ENCODE assay signal across 1 cellular context in genomic region chr7:2555121-2556052, GRCh38.
A peak's percentile ranks its signal among the peaks of the same experiment; 100 is the strongest.
TF ChIP-seq lines count a peak whose summit lies in the region.

Gene BRAT1 (minus strand): TSS chr7:2555524. CDS start chr7:2554431, 1,093 bp downstream.

TF ChIP-seq in HepG2, 621 proteins besides CTCF, POLR2A, EP300 and RAD21 (continued from another document and continues in another):
- TF ChIP-seq ZNF407 (CRISPR knock-in tag; IDR thresholded peaks at IDR 0.05; ENCODE audit: not compliant biosample characterization) (peak; percentile 73), SMAD9 (CRISPR knock-in tag; IDR thresholded peaks at IDR 0.05) (0 out of 2 replicates have a peak, but pooled peaks have one; percentile 58), ZNF256 (CRISPR knock-in tag; conservative IDR thresholded peaks at IDR 0.05) (no peak), POLR2AphosphoS5 (IDR thresholded peaks at IDR 0.05; ENCODE audit: low read depth, low read length) (peak; percentile 86), ZNF800 (CRISPR knock-in tag; IDR thresholded peaks at IDR 0.05) (no peak), ETV6 (CRISPR knock-in tag; conservative IDR thresholded peaks at IDR 0.05) (no peak), KDM2A (CRISPR knock-in tag; IDR thresholded peaks at IDR 0.05; ENCODE audit: borderline replicate concordance, low read depth) (peak; percentile 63), ZNF343 (CRISPR knock-in tag; IDR thresholded peaks at IDR 0.05) (peak; percentile 85), TEF (CRISPR knock-in tag; IDR thresholded peaks at IDR 0.05) (no peak), ZNF816 (CRISPR knock-in tag; IDR thresholded peaks at IDR 0.05; ENCODE audit: borderline replicate concordance) (0 out of 2 replicates have a peak, but pooled peaks have one; percentile 48), KAT8 (CRISPR knock-in tag; IDR thresholded peaks at IDR 0.05) (peak; percentile 60), SALL1 (CRISPR knock-in tag; IDR thresholded peaks at IDR 0.05) (peak; percentile 83), AKAP8 (CRISPR knock-in tag; IDR thresholded peaks at IDR 0.05) (peak; percentile 49; the same call in 1 of the 2 replicates), ZNF136 (CRISPR knock-in tag; IDR thresholded peaks at IDR 0.05; ENCODE audit: low read depth) (0 out of 2 replicates have a peak, but pooled peaks have one; percentile 56), HOXA3 (CRISPR knock-in tag; IDR thresholded peaks at IDR 0.05) (peak; percentile 41; the same call in 1 of the 2 replicates), EEA1 (CRISPR knock-in tag; IDR thresholded peaks at IDR 0.05; ENCODE audit: borderline replicate concordance) (peak; percentile 83; the same call in 1 of the 2 replicates), DR1 (CRISPR knock-in tag; IDR thresholded peaks at IDR 0.05) (peak; percentile 78; the same call in 1 of the 2 replicates), ZBTB2 (CRISPR knock-in tag; IDR thresholded peaks at IDR 0.05; ENCODE audit: low read depth) (0 out of 2 replicates have a peak, but pooled peaks have one; percentile 39), NONO (IDR thresholded peaks at IDR 0.05) (no peak), NONO (CRISPR knock-in tag; conservative IDR thresholded peaks at IDR 0.05) (peak; percentile 84), ZNF768 (CRISPR knock-in tag; IDR thresholded peaks at IDR 0.05) (peak; percentile 25; the same call in 1 of the 2 replicates), PHF5A (CRISPR knock-in tag; IDR thresholded peaks at IDR 0.05; ENCODE audit: low read depth, unreplicated experiment) (no peak), ZNF543 (CRISPR knock-in tag; IDR thresholded peaks at IDR 0.05) (peak; percentile 94), XRCC5 (optimal IDR thresholded peaks at IDR 0.05; ENCODE audit: low read length) (peak; percentile 55), PRDM10 (CRISPR knock-in tag; IDR thresholded peaks at IDR 0.05; ENCODE audit: low read depth) (peak; percentile 99)
- TF ChIP-seq, protein P1, sequence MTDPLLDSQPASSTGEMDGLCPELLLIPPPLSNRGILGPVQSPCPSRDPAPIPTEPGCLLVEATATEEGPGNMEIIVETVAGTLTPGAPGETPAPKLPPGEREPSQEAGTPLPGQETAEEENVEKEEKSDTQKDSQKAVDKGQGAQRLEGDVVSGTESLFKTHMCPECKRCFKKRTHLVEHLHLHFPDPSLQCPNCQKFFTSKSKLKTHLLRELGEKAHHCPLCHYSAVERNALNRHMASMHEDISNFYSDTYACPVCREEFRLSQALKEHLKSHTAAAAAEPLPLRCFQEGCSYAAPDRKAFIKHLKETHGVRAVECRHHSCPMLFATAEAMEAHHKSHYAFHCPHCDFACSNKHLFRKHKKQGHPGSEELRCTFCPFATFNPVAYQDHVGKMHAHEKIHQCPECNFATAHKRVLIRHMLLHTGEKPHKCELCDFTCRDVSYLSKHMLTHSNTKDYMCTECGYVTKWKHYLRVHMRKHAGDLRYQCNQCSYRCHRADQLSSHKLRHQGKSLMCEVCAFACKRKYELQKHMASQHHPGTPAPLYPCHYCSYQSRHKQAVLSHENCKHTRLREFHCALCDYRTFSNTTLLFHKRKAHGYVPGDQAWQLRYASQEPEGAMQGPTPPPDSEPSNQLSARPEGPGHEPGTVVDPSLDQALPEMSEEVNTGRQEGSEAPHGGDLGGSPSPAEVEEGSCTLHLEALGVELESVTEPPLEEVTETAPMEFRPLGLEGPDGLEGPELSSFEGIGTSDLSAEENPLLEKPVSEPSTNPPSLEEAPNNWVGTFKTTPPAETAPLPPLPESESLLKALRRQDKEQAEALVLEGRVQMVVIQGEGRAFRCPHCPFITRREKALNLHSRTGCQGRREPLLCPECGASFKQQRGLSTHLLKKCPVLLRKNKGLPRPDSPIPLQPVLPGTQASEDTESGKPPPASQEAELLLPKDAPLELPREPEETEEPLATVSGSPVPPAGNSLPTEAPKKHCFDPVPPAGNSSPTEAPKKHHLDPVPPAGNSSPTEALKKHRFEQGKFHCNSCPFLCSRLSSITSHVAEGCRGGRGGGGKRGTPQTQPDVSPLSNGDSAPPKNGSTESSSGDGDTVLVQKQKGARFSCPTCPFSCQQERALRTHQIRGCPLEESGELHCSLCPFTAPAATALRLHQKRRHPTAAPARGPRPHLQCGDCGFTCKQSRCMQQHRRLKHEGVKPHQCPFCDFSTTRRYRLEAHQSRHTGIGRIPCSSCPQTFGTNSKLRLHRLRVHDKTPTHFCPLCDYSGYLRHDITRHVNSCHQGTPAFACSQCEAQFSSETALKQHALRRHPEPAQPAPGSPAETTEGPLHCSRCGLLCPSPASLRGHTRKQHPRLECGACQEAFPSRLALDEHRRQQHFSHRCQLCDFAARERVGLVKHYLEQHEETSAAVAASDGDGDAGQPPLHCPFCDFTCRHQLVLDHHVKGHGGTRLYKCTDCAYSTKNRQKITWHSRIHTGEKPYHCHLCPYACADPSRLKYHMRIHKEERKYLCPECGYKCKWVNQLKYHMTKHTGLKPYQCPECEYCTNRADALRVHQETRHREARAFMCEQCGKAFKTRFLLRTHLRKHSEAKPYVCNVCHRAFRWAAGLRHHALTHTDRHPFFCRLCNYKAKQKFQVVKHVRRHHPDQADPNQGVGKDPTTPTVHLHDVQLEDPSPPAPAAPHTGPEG (CRISPR knock-in tag; IDR thresholded peaks at IDR 0.05): 0 out of 2 replicates have a peak, but pooled peaks have one; percentile 25
- TF ChIP-seq, protein P2, sequence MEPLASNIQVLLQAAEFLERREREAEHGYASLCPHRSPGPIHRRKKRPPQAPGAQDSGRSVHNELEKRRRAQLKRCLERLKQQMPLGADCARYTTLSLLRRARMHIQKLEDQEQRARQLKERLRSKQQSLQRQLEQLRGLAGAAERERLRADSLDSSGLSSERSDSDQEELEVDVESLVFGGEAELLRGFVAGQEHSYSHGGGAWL (CRISPR knock-in tag; IDR thresholded peaks at IDR 0.05): 0 out of 2 replicates have a peak, but pooled peaks have one; percentile 65
- TF ChIP-seq, protein P3, sequence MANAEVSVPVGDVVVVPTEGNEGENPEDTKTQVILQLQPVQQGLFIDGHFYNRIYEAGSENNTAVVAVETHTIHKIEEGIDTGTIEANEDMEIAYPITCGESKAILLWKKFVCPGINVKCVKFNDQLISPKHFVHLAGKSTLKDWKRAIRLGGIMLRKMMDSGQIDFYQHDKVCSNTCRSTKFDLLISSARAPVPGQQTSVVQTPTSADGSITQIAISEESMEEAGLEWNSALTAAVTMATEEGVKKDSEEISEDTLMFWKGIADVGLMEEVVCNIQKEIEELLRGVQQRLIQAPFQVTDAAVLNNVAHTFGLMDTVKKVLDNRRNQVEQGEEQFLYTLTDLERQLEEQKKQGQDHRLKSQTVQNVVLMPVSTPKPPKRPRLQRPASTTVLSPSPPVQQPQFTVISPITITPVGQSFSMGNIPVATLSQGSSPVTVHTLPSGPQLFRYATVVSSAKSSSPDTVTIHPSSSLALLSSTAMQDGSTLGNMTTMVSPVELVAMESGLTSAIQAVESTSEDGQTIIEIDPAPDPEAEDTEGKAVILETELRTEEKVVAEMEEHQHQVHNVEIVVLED (CRISPR knock-in tag; IDR thresholded peaks at IDR 0.05; ENCODE audit: borderline replicate concordance): peak; percentile 56; the same call in 1 of the 2 replicates
